25 cellular contexts compared by ENCODE assay signal in genomic region chr2:145530653-145531052, GRCh38.
DNase-seq lines count a peak whose midpoint lies in the region; ATAC-seq, FAIRE-seq and TF ChIP-seq lines count a peak whose summit lies in the region.
"Had no signal": no experiment of that assay in that cellular context is flagged by ENCODE, and none has a peak within 500 bp of the region (broad histone marks: within the 10 kb centered on the region; RNA-seq: fewer than 3 reads in every experiment).

No MANE protein-coding gene starts in this region.

- FAIRE-seq in TTC549 (lab: Jason Lieb, UNC): peak; percentile 20
- FAIRE-seq: HTR-8/SVneo had no signal

- ATAC-seq in HG03175 (IDR thresholded peaks at IDR 0.05; ENCODE audit: unreplicated experiment) (peak; percentile 59), HG02763 (IDR thresholded peaks at IDR 0.05; ENCODE audit: unreplicated experiment) (no peak), HG03280 (IDR thresholded peaks at IDR 0.05; ENCODE audit: unreplicated experiment) (no peak)
- ATAC-seq: activated CD8-positive, alpha-beta T cell treated with anti-CD3 and anti-CD28 coated beads, Interleukin-2, amount 10 ng/mL, durations not matched to agents 7 days and 5 days; activated T-helper 17 cell treated with anti-CD3 and anti-CD28 coated beads, Interleukin-2, amount 50 U/mL, for 72 hours; body of pancreas; left lobe of liver had no signal

- DNase-seq in ELR (ENCODE audit: low read depth) (peak; percentile 16), fibroblast of the aortic adventitia (ENCODE audit: low read depth) (peak; percentile 33), GM20000 (ENCODE audit: low spot score) (no peak)
- no peak for DNase-seq in stimulated activated naive CD4-positive, alpha-beta T cell treated with Interleukin-2 at 50 U/mL for 16 hours (lab: John Stamatoyannopoulos, UW)
- DNase-seq: activated CD4-positive, alpha-beta T cell treated with anti-CD3 and anti-CD28 coated beads for 4 hours; activated CD8-positive, alpha-beta T cell treated with anti-CD3 and anti-CD28 coated beads, Interleukin-2, amount 10 ng/mL, durations not matched to agents 7 days and 5 days; activated naive CD4-positive, alpha-beta T cell treated with anti-CD3 and anti-CD28 coated beads, Interleukin-2, amount 50 U/mL, for 16 hours; body of pancreas; CD4-positive, alpha-beta T cell; cerebellar nuclear complex; H7; immature natural killer cell; KBM-7; NCI-H1417 treated with DMSO at 0.1 percent for 48 hours; SJCRH30; stimulated activated naive CD4-positive, alpha-beta T cell; T-helper 9 cell had no signal

- no peak overlapping the region for H3K4me3 ChIP-seq in fibroblast of the aortic adventitia (ENCODE audit: low read depth, low read length)
- H3K4me3 ChIP-seq: body of pancreas, SJCRH30, smooth muscle cell had no signal

- TF ChIP-seq CTCF in fibroblast of the aortic adventitia (IDR thresholded peaks at IDR 0.05; ENCODE audit: insufficient read depth, low read length) (no peak), GM20000 (IDR thresholded peaks at IDR 0.05; ENCODE audit: extremely low read depth, missing control alignments) (no peak)

Comparison
In these comparisons a context has a peak if more than half of its experiments do, and no peak if none do; other contexts are left out.
1. DNase-seq: peak in ELR (single experiment) and fibroblast of the aortic adventitia (single experiment); none in stimulated activated naive CD4-positive, alpha-beta T cell treated with Interleukin-2 at 50 U/mL for 16 hours (single experiment) and GM20000 (single experiment).